Comparison of ENCODE assay signal across 8 cellular contexts in genomic region chr7:73667344-73668102, GRCh38. TPM values are rescaled to one million over a fixed set of nuclear protein-coding genes. Genes with fewer than 3 reads are reported as not detected.
DNase-seq lines count a peak whose midpoint lies in the region; ATAC-seq and TF ChIP-seq lines count a peak whose summit lies in the region.

VPS37D (plus strand) TSS chr7:73667831; CDS start chr7:73667959, 128 bp downstream.

- peaks cover 0 to 8% (median 4%) of the 10 kb centered on the region in 5 donors for H3K9me3 Mint-ChIP-seq in CD8-positive, alpha-beta memory T cell

- H3K27ac ChIP-seq in CD8-positive, alpha-beta memory T cell (ENCODE audit: low read depth, low read length): peak within 1 kb of the TSS; percentile 18
- H3K27ac ChIP-seq in mucosa of rectum (ENCODE audit: low read depth in 2 of 2, low read length in 2 of 2): no peak within 1 kb of the TSS

- peaks cover 7% of the 10 kb centered on the region for H3K4me1 ChIP-seq in CD8-positive, alpha-beta memory T cell (ENCODE audit: insufficient read depth, low read length)
- peaks cover 7 to 12% of the 10 kb centered on the region in 2 donors for H3K4me1 ChIP-seq in mucosa of rectum (ENCODE audit: control insufficient read depth in 2 of 2, insufficient read depth in 2 of 2, low read length in 2 of 2)

- H3K9me3 ChIP-seq in CD8-positive, alpha-beta memory T cell (ENCODE audit: low read length): no peaks in the 10 kb centered on the region
- no peaks in the 10 kb centered on the region for H3K9me3 ChIP-seq in mucosa of rectum (ENCODE audit: control insufficient read depth in 2 of 2, low read length in 2 of 2)

- peak within 1 kb of the TSS; percentile 52 to 60 for H3K9ac ChIP-seq in mucosa of rectum (ENCODE audit: low read depth in 1 of 2, low read length in 2 of 2)

- H3K4me3 ChIP-seq in CD8-positive, alpha-beta memory T cell (ENCODE audit: low read length): peak within 1 kb of the TSS; percentile 34
- H3K4me3 ChIP-seq in epithelial cell of proximal tubule (ENCODE audit: low read depth, low read length) (peak within 1 kb of the TSS; percentile 77), mucosa of rectum (ENCODE audit: low read length in 2 of 2) (peak within 1 kb of the TSS; percentile 48 to 54)

- peak within 1 kb of the TSS; percentile 70 to 87 (median 78) for H3K4me3 Mint-ChIP-seq in CD8-positive, alpha-beta memory T cell

- H3K4me1 Mint-ChIP-seq in CD8-positive, alpha-beta memory T cell: peaks cover 6 to 12% (median 7%) of the 10 kb centered on the region in 3 donors

- peaks cover 0 to 7% (median 0%) of the 10 kb centered on the region in 3 donors for H3K36me3 Mint-ChIP-seq in CD8-positive, alpha-beta memory T cell

- peaks cover 18 to 30% of the 10 kb centered on the region in 2 donors for H3K27me3 Mint-ChIP-seq in CD8-positive, alpha-beta memory T cell

- peak within 1 kb of the TSS in 6 of 8 donors; percentile 13 to 76 (median 47) for H3K27ac Mint-ChIP-seq in CD8-positive, alpha-beta memory T cell

- peaks cover 4% of the 10 kb centered on the region for H3K27me3 ChIP-seq in CD8-positive, alpha-beta memory T cell (ENCODE audit: insufficient read depth, low read length, poor library complexity, severe bottlenecking)
- peaks cover 0 to 4% of the 10 kb centered on the region in 2 donors for H3K27me3 ChIP-seq in mucosa of rectum (ENCODE audit: control insufficient read depth in 2 of 2, insufficient read depth in 2 of 2, low read length in 2 of 2)

- peak; percentile 88 to 95 (median 91) for DNase-seq in CD8-positive, alpha-beta memory T cell
- DNase-seq in HS-27A (ENCODE audit: low read depth): peak; percentile 36
- DNase-seq in NOMO-1 treated with DMSO at 0.1 percent for 48 hours (lab: John Stamatoyannopoulos, UW; ENCODE audit: unreplicated experiment): peak; percentile 98
- DNase-seq in activated T-cell treated with anti-CD3 and anti-CD28 coated beads for 1 hour (ENCODE audit: low read depth): peak; percentile 97
- no peak for DNase-seq in epithelial cell of proximal tubule (ENCODE audit: low read depth)
- DNase-seq in stimulated activated CD8-positive, alpha-beta memory T cell treated with anti-CD3 and anti-CD28 coated beads, Interleukin-4, amount 100 ng/mL, for 24 hours (ENCODE audit: low read depth): peak; percentile 88

- TF ChIP-seq CTCF in epithelial cell of proximal tubule (conservative IDR thresholded peaks at IDR 0.05; ENCODE audit: low read depth, low read length): peak; percentile 58

- peak; percentile 98 for ATAC-seq in GM19463 (IDR thresholded peaks at IDR 0.05; ENCODE audit: unreplicated experiment)

- CTCF ChIA-PET in CD8-positive, alpha-beta memory T cell (lab: Charles Lee): interaction anchor here (0.7 to 2.1 kb wide), 6 partner anchors 11 to 64 kb away, joined by 3 to 11 read pairs (median 4); no protein-coding TSS in a partner anchor

- POLR2A ChIA-PET in CD8-positive, alpha-beta memory T cell (lab: Charles Lee): no interaction called here

- no peaks in the 10 kb centered on the region for H3K36me3 ChIP-seq in CD8-positive, alpha-beta memory T cell (ENCODE audit: insufficient read depth, low read length)
- no peaks in the 10 kb centered on the region for H3K36me3 ChIP-seq in mucosa of rectum (ENCODE audit: control insufficient read depth in 2 of 2, insufficient read depth in 2 of 2, low read length in 2 of 2)

RNA-seq across cellular contexts. Expression of gene VPS37D, which starts in this region (rescaled TPM):
- under 1 TPM in 1 of 2 experiments, not detected in 1; 0.18 TPM for total RNA-seq in CD8-positive, alpha-beta memory T cell
- 0.17 TPM for polyA plus RNA-seq in CD8-positive, alpha-beta memory T cell
- total RNA-seq in epithelial cell of proximal tubule: 4.1 and 12.2 TPM in 2 replicates

Comparison
In these comparisons a context has a peak if more than half of its experiments do, and no peak if none do; other contexts are left out.
1. Peak in DNase-seq, H3K4me3 ChIP-seq and H3K27ac ChIP-seq in CD8-positive, alpha-beta memory T cell; RNA of the gene not detected or under 1 TPM.